Comparison of ENCODE assay signal across 10 cellular contexts in genomic region chr3:176906046-176906905, GRCh38.
DNase-seq lines count a peak whose midpoint lies in the region; ATAC-seq lines count a peak whose summit lies in the region.
"Had no signal": no experiment of that assay in that cellular context is flagged by ENCODE, and none has a peak within 500 bp of the region (broad histone marks: within the 10 kb centered on the region; RNA-seq: fewer than 3 reads in every experiment).

No MANE protein-coding gene starts in this region.

- H3K9me3 Mint-ChIP-seq in activated T-cell treated with anti-CD3 and anti-CD28 coated beads, Interleukin-2, amount 50 U/mL, for 24 hours = no peaks in the 10 kb centered on the region

- DNase-seq in GM04504 (ENCODE audit: low read depth) (peak; percentile 4), NCI-H2196 (lab: John Stamatoyannopoulos, UW; ENCODE audit: unreplicated experiment) (peak; percentile 85), dermis microvascular lymphatic vessel endothelial cell (ENCODE audit: low read depth in 2 of 2) (peak; percentile 77 to 84), non-pigmented ciliary epithelial cell (ENCODE audit: low read depth) (peak; percentile 38), C1 segment of cervical spinal cord (lab: John Stamatoyannopoulos, UW) (no peak)
- DNase-seq in activated CD8-positive, alpha-beta memory T cell treated with anti-CD3 and anti-CD28 coated beads, Interleukin-2, amount 50 U/mL, for 4 hours = no peak
- no peak for DNase-seq in activated T-cell treated with anti-CD3 and anti-CD28 coated beads, Interleukin-2, amount 50 U/mL, for 24 hours
- DNase-seq: T-helper 9 cell, uterus had no signal

- ATAC-seq in HG03565 (IDR thresholded peaks at IDR 0.05; ENCODE audit: unreplicated experiment) = no peak

- H3K4me3 Mint-ChIP-seq in activated T-cell treated with anti-CD3 and anti-CD28 coated beads, Interleukin-2, amount 50 U/mL, for 24 hours = no peak overlapping the region

- no peaks in the 10 kb centered on the region for H3K4me1 Mint-ChIP-seq in activated T-cell treated with anti-CD3 and anti-CD28 coated beads, Interleukin-2, amount 50 U/mL, for 24 hours (ENCODE audit: low read depth)

- H3K36me3 Mint-ChIP-seq in activated T-cell treated with anti-CD3 and anti-CD28 coated beads, Interleukin-2, amount 50 U/mL, for 24 hours (ENCODE audit: low read depth) = no peaks in the 10 kb centered on the region

- H3K27me3 Mint-ChIP-seq in activated T-cell treated with anti-CD3 and anti-CD28 coated beads, Interleukin-2, amount 50 U/mL, for 24 hours = peaks cover 3% of the 10 kb centered on the region

- no peak overlapping the region for H3K27ac Mint-ChIP-seq in activated T-cell treated with anti-CD3 and anti-CD28 coated beads, Interleukin-2, amount 50 U/mL, for 24 hours

Comparison
In these comparisons a context has a peak if more than half of its experiments do, and no peak if none do; other contexts are left out.
1. DNase-seq: peak in GM04504 (single experiment), NCI-H2196 (single experiment), dermis microvascular lymphatic vessel endothelial cell (2 of 2) and non-pigmented ciliary epithelial cell (single experiment); none in activated CD8-positive, alpha-beta memory T cell treated with anti-CD3 and anti-CD28 coated beads, Interleukin-2, amount 50 U/mL, for 4 hours (single experiment), activated T-cell treated with anti-CD3 and anti-CD28 coated beads, Interleukin-2, amount 50 U/mL, for 24 hours (single experiment) and C1 segment of cervical spinal cord (0 of 14).